Comparison of ENCODE assay signal across 8 cellular contexts in the genomic region with DNA sequence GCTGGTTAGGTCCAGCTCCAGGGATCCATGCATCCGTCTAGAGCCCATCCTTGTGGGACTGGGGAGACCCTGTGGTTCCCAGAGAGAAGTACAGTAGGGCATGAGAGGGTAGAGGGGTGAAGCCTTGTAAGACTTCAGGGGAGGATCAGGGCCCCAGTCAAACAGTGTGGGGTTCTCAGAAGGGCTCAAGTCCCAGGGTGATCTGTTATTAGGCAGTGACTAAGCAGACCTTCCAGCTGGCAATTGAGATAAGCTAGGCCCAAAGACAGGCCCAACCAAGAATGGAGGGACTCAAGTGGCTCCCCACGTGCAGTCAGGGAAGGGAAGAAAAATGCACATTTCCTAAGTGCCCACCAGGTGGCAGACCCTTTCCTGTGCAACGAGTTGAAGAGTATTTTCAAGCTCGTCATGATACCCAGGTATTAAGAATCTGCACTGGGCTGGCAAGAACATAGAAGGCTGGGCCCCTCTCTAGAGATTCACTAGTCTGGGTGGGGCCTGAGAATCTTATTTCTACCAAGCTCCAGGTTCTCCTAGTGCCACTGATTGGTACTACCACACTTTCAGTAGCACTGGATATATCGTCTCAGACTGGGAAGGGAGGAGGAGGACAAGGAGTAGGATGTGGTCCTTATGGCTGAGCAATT.
DNase-seq lines count a peak whose midpoint lies in the region; ATAC-seq lines count a peak whose summit lies in the region.

No MANE protein-coding gene starts in this region.

- ATAC-seq in GM18498 (IDR thresholded peaks at IDR 0.05; ENCODE audit: unreplicated experiment): peak; percentile 94
- peak; percentile 89 for ATAC-seq in HG02852 (IDR thresholded peaks at IDR 0.05; ENCODE audit: unreplicated experiment)

- DNase-seq in Ammon's horn (ENCODE audit: low spot score): peak; percentile 78
- DNase-seq in NCI-H1092 (lab: John Stamatoyannopoulos, UW): peak; percentile 26
- peak; percentile 31 to 37 for DNase-seq in activated T-cell treated with anti-CD3 and anti-CD28 coated beads, Interleukin-2, amount 50 U/mL, for 48 hours
- DNase-seq in glomerular endothelial cell (ENCODE audit: extremely low read depth, low read depth, low spot score): peak; percentile 39
- peak; percentile 76 for DNase-seq in pons (ENCODE audit: low spot score)
- no peak for DNase-seq in NCI-H510A (lab: John Stamatoyannopoulos, UW)
